In the genomic region with DNA sequence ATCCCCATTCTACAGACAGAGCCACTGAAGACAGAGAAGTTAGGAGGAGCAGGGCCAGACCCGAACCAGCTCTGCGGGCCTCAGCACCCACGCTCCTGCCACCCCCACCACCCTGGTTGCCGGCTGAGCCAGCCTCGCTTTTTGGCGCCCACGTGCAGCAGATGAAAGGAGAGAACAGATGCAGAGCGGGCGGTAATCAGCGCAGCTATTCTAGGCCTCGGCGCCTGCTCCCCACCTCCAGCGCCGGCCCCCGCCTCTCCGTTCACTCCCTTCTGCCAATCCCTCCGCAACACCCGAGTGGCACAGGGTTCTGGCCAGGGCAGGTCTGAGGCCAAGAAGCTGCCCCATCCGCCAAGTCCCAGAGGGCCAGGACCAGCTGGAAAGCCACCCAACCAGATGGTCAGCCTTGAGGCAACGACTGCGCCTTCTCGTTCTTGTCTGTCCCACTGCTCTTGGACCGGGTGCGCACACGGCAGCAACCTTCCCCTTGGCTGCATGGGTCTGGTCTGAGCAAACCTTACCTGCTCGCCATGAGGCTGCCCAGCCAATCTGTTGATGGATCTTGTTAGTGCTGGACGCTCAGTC, we compare ENCODE assay signal across 20 cellular contexts. TPM values are rescaled to one million over a fixed set of nuclear protein-coding genes. Genes with fewer than 3 reads are reported as not detected.
DNase-seq lines count a peak whose midpoint lies in the region; ATAC-seq and TF ChIP-seq lines count a peak whose summit lies in the region.
"Had no signal": no experiment of that assay in that cellular context is flagged by ENCODE, and none has a peak within 500 bp of the region (broad histone marks: within the 10 kb centered on the region; RNA-seq: fewer than 3 reads in every experiment).

No MANE protein-coding gene starts in this region.

- H3K4me3 ChIP-seq in H7 (ENCODE audit: insufficient read depth, low read depth, low read length) (no peak overlapping the region), BE2C (ENCODE audit: low read depth, low read length) (no peak overlapping the region)
- H3K4me3 ChIP-seq: HAP-1, SK-N-MC had no signal

- no peaks in the 10 kb centered on the region for H3K9me3 ChIP-seq in BE2C
- H3K9me3 ChIP-seq: HAP-1 had no signal

- H3K36me3 ChIP-seq in H7 (replicated peaks; ENCODE audit: control insufficient read depth, insufficient read depth, low read length) (no peaks in the 10 kb centered on the region), BE2C (peaks cover 3% of the 10 kb centered on the region)
- H3K36me3 ChIP-seq: HAP-1 had no signal

- H3K27me3 ChIP-seq in H7 (ENCODE audit: control insufficient read depth, insufficient read depth, low read length), result no peaks in the 10 kb centered on the region
- no peaks in the 10 kb centered on the region for H3K27me3 ChIP-seq in BE2C

- peaks cover 3% of the 10 kb centered on the region for H3K4me1 ChIP-seq in BE2C
- H3K4me1 ChIP-seq: HAP-1 had no signal

- DNase-seq in Ammon's horn (ENCODE audit: low spot score) (peak; percentile 54), H7 (peak; percentile 46), cerebellum (ENCODE audit: low spot score) (peak; percentile 37), occipital lobe (lab: John Stamatoyannopoulos, UW) (peak; percentile 57), BE2C (no peak)
- DNase-seq: ACHN, DMS 273 treated with DMSO at 0.1 percent for 48 hours, DND-41, KBM-7, NCI-H1105, NCI-H1694, NCI-H2081 treated with DMSO at 0.1 percent for 48 hours, NCI-H446 treated with DMSO at 0.1 percent for 48 hours, NCI-H69, Right ventricle myocardium superior had no signal

- no peak for TF ChIP-seq CTCF in BE2C (IDR thresholded peaks at IDR 0.05; ENCODE audit: low read depth, low read length)

- ATAC-seq in HG02981 (IDR thresholded peaks at IDR 0.05; ENCODE audit: unreplicated experiment) (no peak), esophagus mucosa (no peak)
- ATAC-seq: Panc1 had no signal

RNA-seq across cellular contexts. Expression of gene DNAL4, which starts 16.8 kb away (rescaled TPM):
- 19.0 and 26.8 TPM in 2 replicates for total RNA-seq in H7 (2014; rRNA removed; shearing (Covaris generic))
- total RNA-seq in cerebellum (10.7 TPM), occipital lobe (17.3 TPM), esophagus mucosa (13.2 TPM)
- 41.1 TPM for polyA plus RNA-seq in BE2C (2012; ENCODE audit: insufficient read depth, insufficient read length, low read depth)

RNA-seq across cellular contexts. Expression of gene SUN2, which starts 21.4 kb away (rescaled TPM):
- 31.8 and 33.4 TPM in 2 replicates for total RNA-seq in H7 (2014; rRNA removed; shearing (Covaris generic))
- total RNA-seq in cerebellum (84.7 TPM), occipital lobe (78.1 TPM), esophagus mucosa (94.2 TPM)
- polyA plus RNA-seq in BE2C (2012; ENCODE audit: insufficient read depth, insufficient read length, low read depth), result 68.5 TPM
